Comparison of ENCODE assay signal across 10 cellular contexts in genomic region chr15:67091966-67092677, GRCh38. TPM values are rescaled to one million over a fixed set of nuclear protein-coding genes. Genes with fewer than 3 reads are reported as not detected.
DNase-seq lines count a peak whose midpoint lies in the region; ATAC-seq and TF ChIP-seq lines count a peak whose summit lies in the region.
"Had no signal": no experiment of that assay in that cellular context is flagged by ENCODE, and none has a peak within 500 bp of the region (broad histone marks: within the 10 kb centered on the region; RNA-seq: fewer than 3 reads in every experiment).

No MANE protein-coding gene starts in this region.

- H3K27me3 Mint-ChIP-seq in activated T-helper 17 cell treated with anti-CD3 and anti-CD28 coated beads, Interleukin-2, amount 50 U/mL, for 72 hours = no peaks in the 10 kb centered on the region

- peak overlapping the region; percentile 88 for H2BK120ac ChIP-seq in mesenchymal stem cell (ENCODE audit: low read depth, low read length)

- H3K9me3 Mint-ChIP-seq in activated T-helper 17 cell treated with anti-CD3 and anti-CD28 coated beads, Interleukin-2, amount 50 U/mL, for 72 hours = no peaks in the 10 kb centered on the region

- peak overlapping the region in 1 of 2 experiments; percentile 72 for H3K4ac ChIP-seq in mesenchymal stem cell (ENCODE audit: low read depth in 1 of 2, low read length in 2 of 2)

- peak overlapping the region in 1 of 2 experiments; percentile 70 for H3K14ac ChIP-seq in mesenchymal stem cell (ENCODE audit: low read length in 2 of 2)

- H3K36me3 Mint-ChIP-seq in activated T-helper 17 cell treated with anti-CD3 and anti-CD28 coated beads, Interleukin-2, amount 50 U/mL, for 72 hours (ENCODE audit: low read depth) = peaks cover 71% of the 10 kb centered on the region

- no peak overlapping the region for H2AFZ ChIP-seq in mesenchymal stem cell (ENCODE audit: low read depth, low read length)

- H3K18ac ChIP-seq in mesenchymal stem cell (ENCODE audit: low read depth in 1 of 2, low read length in 2 of 2) = peak overlapping the region; percentile 82 to 83

- H3K27me3 ChIP-seq in mesenchymal stem cell (ENCODE audit: control insufficient read depth in 1 of 2, insufficient read depth in 1 of 2, low read length in 2 of 2) (no peaks in the 10 kb centered on the region), uterus (no peaks in the 10 kb centered on the region)
- H3K27me3 ChIP-seq: left lung had no signal

- H3K9me3 ChIP-seq in mesenchymal stem cell (ENCODE audit: control insufficient read depth, low read length) (no peaks in the 10 kb centered on the region), uterus (no peaks in the 10 kb centered on the region)
- H3K9me3 ChIP-seq: left lung had no signal

- no peak for TF ChIP-seq CTCF in uterus (IDR thresholded peaks at IDR 0.05)

- H3K9ac ChIP-seq in mesenchymal stem cell (ENCODE audit: low read length) = peak overlapping the region; percentile 76

- no peak overlapping the region for H3K23ac ChIP-seq in mesenchymal stem cell (ENCODE audit: low read length in 2 of 2)

- H3K79me1 ChIP-seq in mesenchymal stem cell (replicated peaks; ENCODE audit: low read length, poor library complexity, severe bottlenecking) = peaks cover 48% of the 10 kb centered on the region

- TF ChIP-seq POLR2A in uterus (IDR thresholded peaks at IDR 0.05) = no peak

- H3K27ac Mint-ChIP-seq in activated T-helper 17 cell treated with anti-CD3 and anti-CD28 coated beads, Interleukin-2, amount 50 U/mL, for 72 hours = peak overlapping the region; percentile 98

- H3K4me2 ChIP-seq in mesenchymal stem cell (ENCODE audit: low read length, poor library complexity, severe bottlenecking) = no peak overlapping the region

- peak overlapping the region; percentile 66 for H2BK15ac ChIP-seq in mesenchymal stem cell (ENCODE audit: low read depth, poor library complexity, severe bottlenecking)

- H3K4me3 ChIP-seq in mesenchymal stem cell (ENCODE audit: insufficient read depth in 1 of 2, low read depth in 1 of 2, low read length in 2 of 2) = peak overlapping the region in 1 of 2 experiments; percentile 39
- H3K4me3 ChIP-seq in uterus = no peak overlapping the region
- H3K4me3 ChIP-seq: left lung had no signal

- H2BK12ac ChIP-seq in mesenchymal stem cell (ENCODE audit: low read length in 2 of 2) = peak overlapping the region; percentile 69 to 93

- H3K27ac ChIP-seq in mesenchymal stem cell (ENCODE audit: low read length, poor library complexity, severe bottlenecking) (no peak overlapping the region), uterus (peak overlapping the region; percentile 54 to 55)

- H3K4me3 Mint-ChIP-seq in activated T-helper 17 cell treated with anti-CD3 and anti-CD28 coated beads, Interleukin-2, amount 50 U/mL, for 72 hours = peak overlapping the region; percentile 82

- WGBS in mesenchymal stem cell = 71% methylated on average over 6 of the region's 7 CpGs

- peak; percentile 67 for DNase-seq in cardiac septum (ENCODE audit: low spot score)
- DNase-seq in left ventricle myocardium superior = no peak
- DNase-seq in mesenchymal stem cell = no peak
- DNase-seq in uterus = no peak
- no peak for DNase-seq in stimulated activated naive CD4-positive, alpha-beta T cell treated with Interleukin-2 at 50 U/mL for 16 hours (lab: John Stamatoyannopoulos, UW)
- no peak for DNase-seq in CD1c-positive myeloid dendritic cell (ENCODE audit: extremely low spot score)
- DNase-seq: Kasumi-1, left lung had no signal

- peak overlapping the region; percentile 27 for H2AK5ac ChIP-seq in mesenchymal stem cell (ENCODE audit: low read length, severe bottlenecking)

- intact Hi-C loops in cardiac septum (cut with DNase I) (no loop called here), left ventricle myocardium superior (cut with micrococcal nuclease) (no loop called here), uterus (cut with DNase I; ENCODE audit: low total_unique reads) (no loop called here)

- H4K91ac ChIP-seq in mesenchymal stem cell (ENCODE audit: low read length) = peak overlapping the region; percentile 70

- H3K36me3 ChIP-seq in mesenchymal stem cell (ENCODE audit: control insufficient read depth in 1 of 2, insufficient read depth in 2 of 2, low read depth in 1 of 2, low read length in 2 of 2) (peaks cover 12 to 40% of the 10 kb centered on the region in 2 experiments), uterus (no peaks in the 10 kb centered on the region)

- H4K8ac ChIP-seq in mesenchymal stem cell (ENCODE audit: low read length) = peak overlapping the region; percentile 46

- H3K4me1 Mint-ChIP-seq in activated T-helper 17 cell treated with anti-CD3 and anti-CD28 coated beads, Interleukin-2, amount 50 U/mL, for 72 hours = peaks cover 60% of the 10 kb centered on the region

- no peak overlapping the region for H2BK5ac ChIP-seq in mesenchymal stem cell (ENCODE audit: low read depth, low read length, poor library complexity, severe bottlenecking)

- H3K4me1 ChIP-seq in mesenchymal stem cell (ENCODE audit: control insufficient read depth, insufficient read depth, low read depth, low read length) = peaks cover 24% of the 10 kb centered on the region
- peaks cover 25 to 26% of the 10 kb centered on the region in 2 donors for H3K4me1 ChIP-seq in uterus

- ATAC-seq in left ventricle myocardium superior (no peak), GM19463 (IDR thresholded peaks at IDR 0.05; ENCODE audit: unreplicated experiment) (no peak)
- ATAC-seq in activated T-helper 17 cell treated with anti-CD3 and anti-CD28 coated beads, Interleukin-2, amount 50 U/mL, for 72 hours (replicated peaks) = no peak

RNA-seq across cellular contexts. Expression of gene SMAD3, which starts 26.7 kb away (rescaled TPM):
- 18.4 TPM for total RNA-seq in cardiac septum
- 16.7 TPM for total RNA-seq in left ventricle myocardium superior
- 10 to 100 TPM; 57.0 to 94.9 TPM for total RNA-seq in activated T-helper 17 cell treated with anti-CD3 and anti-CD28 coated beads, Interleukin-2, amount 50 U/mL, for 72 hours
- polyA plus RNA-seq in mesenchymal stem cell (2013, experiment 1 of 2) = 126 TPM
- polyA plus RNA-seq in mesenchymal stem cell (2013, experiment 2 of 2) = 125 TPM
- 10 to 100 TPM; 14.3 to 66.9 (median 32.3) TPM for total RNA-seq in uterus
